13 cellular contexts compared by ENCODE assay signal in the genomic region with DNA sequence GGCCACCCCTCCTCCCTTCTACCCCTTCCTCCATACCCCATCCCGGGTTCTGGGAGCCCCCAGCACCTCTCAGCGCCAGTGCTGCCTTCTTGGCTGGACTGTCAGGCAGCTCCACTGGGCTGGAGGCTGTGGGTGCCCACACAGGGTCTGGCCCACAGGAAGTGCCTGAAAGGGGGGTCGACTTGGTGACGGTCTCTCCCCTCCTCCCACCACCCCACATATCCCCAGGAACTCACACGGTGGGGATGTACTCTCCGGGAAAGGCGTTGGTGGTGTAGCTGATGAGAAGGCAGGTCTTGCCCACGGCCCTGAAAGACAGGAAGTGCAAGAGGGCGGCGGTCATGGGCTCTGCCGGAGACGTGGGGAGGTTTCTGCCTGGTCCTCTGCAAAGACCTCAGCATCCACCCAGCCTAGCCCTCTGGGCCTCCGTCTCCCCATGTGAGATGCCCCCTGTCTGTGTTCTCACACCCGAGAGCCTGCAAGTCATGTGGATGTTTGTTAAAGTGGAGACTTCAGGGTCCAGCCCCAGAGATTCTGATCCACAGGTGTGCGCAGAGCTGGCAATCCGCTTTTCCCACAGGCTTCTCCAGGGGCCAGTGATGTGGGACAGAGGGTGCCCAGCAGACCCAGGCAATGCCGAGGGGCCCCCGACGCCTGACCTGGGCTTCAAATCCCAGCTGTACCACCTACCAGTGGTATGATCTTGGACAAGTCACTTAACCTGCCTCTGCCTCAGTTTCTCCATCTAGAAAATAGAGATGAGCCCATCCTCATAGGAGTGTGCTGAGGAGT. TPM values are rescaled to one million over a fixed set of nuclear protein-coding genes. Genes with fewer than 3 reads are reported as not detected.
DNase-seq lines count a peak whose midpoint lies in the region; ATAC-seq and TF ChIP-seq lines count a peak whose summit lies in the region.
"Had no signal": no experiment of that assay in that cellular context is flagged by ENCODE, and none has a peak within 500 bp of the region (broad histone marks: within the 10 kb centered on the region; RNA-seq: fewer than 3 reads in every experiment).

No MANE protein-coding gene starts in this region.

- H2AFZ ChIP-seq in ACC112 (ENCODE audit: low read length, unreplicated experiment), result no peak overlapping the region
- H2AFZ ChIP-seq: hepatocyte had no signal

- ATAC-seq in right lobe of liver (peak in 1 of 4 donors; percentile 9), GM21825 (IDR thresholded peaks at IDR 0.05; ENCODE audit: unreplicated experiment) (no peak)

- intact Hi-C loops in right lobe of liver (cut with DNase I), result no loop called here
- intact Hi-C loops in Calu3 (cut with micrococcal nuclease; ENCODE audit: unreplicated experiment), result no loop called here
- intact Hi-C loops in dorsolateral prefrontal cortex (cut with DNase I), result no loop called here

- DNase-seq in activated CD8-positive, alpha-beta memory T cell treated with anti-CD3 and anti-CD28 coated beads, Interleukin-2, amount 50 U/mL, for 48 hours, result peak; percentile 80
- DNase-seq in right lobe of liver, result peak in 2 of 3 donors; percentile 36 to 52
- DNase-seq in Calu3, result no peak
- DNase-seq in dorsolateral prefrontal cortex, result no peak
- DNase-seq in NCI-H69 (lab: John Stamatoyannopoulos, UW), result no peak
- DNase-seq: NCI-H1048 had no signal

- H3K4me3 Mint-ChIP-seq in Calu3 (ENCODE audit: low read depth, unreplicated experiment), result no peak overlapping the region

- H3K27me3 ChIP-seq in ACC112 (ENCODE audit: insufficient read depth, low read length), result no peaks in the 10 kb centered on the region
- H3K27me3 ChIP-seq in right lobe of liver, result no peaks in the 10 kb centered on the region
- peaks cover 0 to 24% (median 0%) of the 10 kb centered on the region in 45 donors for H3K27me3 ChIP-seq in dorsolateral prefrontal cortex
- H3K27me3 ChIP-seq: breast epithelium, hepatocyte, pancreas had no signal

- no peaks in the 10 kb centered on the region for H3K9me3 ChIP-seq in right lobe of liver
- H3K9me3 ChIP-seq: breast epithelium, pancreas had no signal

- H3K4me1 ChIP-seq in ACC112 (ENCODE audit: control insufficient read depth, insufficient read depth, low read length, unreplicated experiment) (peaks cover 22% of the 10 kb centered on the region), right lobe of liver (no peaks in the 10 kb centered on the region)
- H3K4me1 ChIP-seq: breast epithelium, pancreas had no signal

- H3K27ac ChIP-seq in ACC112 (ENCODE audit: low read depth, low read length), result peak overlapping the region; percentile 29; the same call in 1 of the 2 replicates
- peak overlapping the region in 2 of 3 donors; percentile 40 to 43 for H3K27ac ChIP-seq in right lobe of liver
- H3K27ac ChIP-seq in dorsolateral prefrontal cortex, result peak overlapping the region in 1 of 59 donors; percentile 22
- H3K27ac ChIP-seq: breast epithelium, C4-2B, hepatocyte, pancreas had no signal

- H3K36me3 Mint-ChIP-seq in Calu3 (ENCODE audit: insufficient read depth, unreplicated experiment), result peaks cover 11% of the 10 kb centered on the region

- H3K4me3 ChIP-seq in ACC112 (ENCODE audit: low read depth, low read length) (0 out of 2 replicates have a peak overlapping the region, but pooled peaks have one; percentile 6), right lobe of liver (peak overlapping the region in 1 of 3 donors; percentile 13), dorsolateral prefrontal cortex (no peak overlapping the region)
- H3K4me3 ChIP-seq: breast epithelium, hepatocyte had no signal

- H3K27me3 Mint-ChIP-seq in Calu3 (ENCODE audit: unreplicated experiment), result no peaks in the 10 kb centered on the region

- TF ChIP-seq POLR2A in GM19193 (IDR thresholded peaks at IDR 0.05; ENCODE audit: extremely low read depth, insufficient read depth, insufficient read length) (peak; percentile 25), right lobe of liver (IDR thresholded peaks at IDR 0.05) (no peak)

- peaks cover 24% of the 10 kb centered on the region for H3K79me2 ChIP-seq in ACC112 (ENCODE audit: control insufficient read depth, insufficient read depth, low read length, unreplicated experiment)
- H3K79me2 ChIP-seq: hepatocyte had no signal

- H3K36me3 ChIP-seq in ACC112 (ENCODE audit: insufficient read depth, low read length) (no peaks in the 10 kb centered on the region), right lobe of liver (no peaks in the 10 kb centered on the region)
- H3K36me3 ChIP-seq: breast epithelium, pancreas had no signal

- H3K9me3 Mint-ChIP-seq in Calu3 (ENCODE audit: low read depth, unreplicated experiment), result no peaks in the 10 kb centered on the region

- no TSS peak for BruUV-seq in Calu3 (replicated peaks; lab: Mats Ljungman, UMichigan)

- H3K27ac Mint-ChIP-seq in Calu3 (ENCODE audit: unreplicated experiment), result no peak overlapping the region

- CTCF ChIA-PET in Calu3 (lab: Charles Lee), result no interaction called here

- H3K4me1 Mint-ChIP-seq in Calu3 (ENCODE audit: low read depth, unreplicated experiment), result peaks cover 9% of the 10 kb centered on the region

- TF ChIP-seq CTCF in right lobe of liver (IDR thresholded peaks at IDR 0.05), result no peak
- no peak for TF ChIP-seq CTCF in Calu3 (IDR thresholded peaks at IDR 0.05; ENCODE audit: unreplicated experiment)
- TF ChIP-seq CTCF in dorsolateral prefrontal cortex (IDR thresholded peaks at IDR 0.05 in 54 of 56, conservative IDR thresholded peaks at IDR 0.05 in 2 of 56; ENCODE audit: low read depth in 1 of 56, partially characterized antibody in 56 of 56), result no peak

- 33% methylated on average over 10 of the region's 19 CpGs for WGBS in right lobe of liver (ENCODE audit: insufficient coverage, low coverage, low lambda C conversion rate, missing lambda C conversion rate)

RNA-seq across cellular contexts. Expression of a gene that starts 2.5 kb away (rescaled TPM):
- total RNA-seq in right lobe of liver (10 to 100 TPM in 1 of 6 experiments, 1 to 10 TPM in 5; 3.4 to 12.9 (median 6.5) TPM), Calu3 (2022) (21.0 and 24.0 TPM in 2 replicates), dorsolateral prefrontal cortex (10 to 100 TPM in 7 of 120 experiments, 1 to 10 TPM in 113; 1.2 to 18.5 (median 4.7) TPM)

RNA-seq across cellular contexts. Expression of a gene that starts 29.3 kb away (rescaled TPM):
- not detected for total RNA-seq in right lobe of liver
- not detected in 2 replicates for total RNA-seq in Calu3 (2022)
- total RNA-seq in dorsolateral prefrontal cortex, result 10 to 100 TPM in 104 of 120 experiments, 1 to 10 TPM in 16; 2.8 to 26.3 (median 13.6) TPM
- total RNA-seq: breast epithelium had no signal

RNA-seq across cellular contexts. Expression of a gene that starts 40.8 kb away (rescaled TPM):
- total RNA-seq in right lobe of liver, result 10 to 100 TPM in 1 of 6 experiments, 1 to 10 TPM in 5; 2.9 to 12.8 (median 4.0) TPM
- total RNA-seq in Calu3 (2022), result 0.38 and 0.59 TPM in 2 replicates
- total RNA-seq in dorsolateral prefrontal cortex, result 10 to 100 TPM in 38 of 120 experiments, 1 to 10 TPM in 82; 1.1 to 29.9 (median 8.1) TPM

RNA-seq across cellular contexts. Expression of a gene that starts 53.5 kb away (rescaled TPM):
- total RNA-seq in right lobe of liver, result 10 to 100 TPM in 2 of 6 experiments, 1 to 10 TPM in 4; 3.3 to 12.6 (median 6.3) TPM
- 6.2 and 7.5 TPM in 2 replicates for total RNA-seq in Calu3 (2022)
- 10 to 100 TPM in 15 of 120 experiments, 1 to 10 TPM in 105; 2.4 to 17.3 (median 5.8) TPM for total RNA-seq in dorsolateral prefrontal cortex

Comparison
In these comparisons a context has a peak if more than half of its experiments do, and no peak if none do; other contexts are left out.
1. DNase-seq: peak in activated CD8-positive, alpha-beta memory T cell treated with anti-CD3 and anti-CD28 coated beads, Interleukin-2, amount 50 U/mL, for 48 hours (single experiment) and right lobe of liver (2 of 3); none in Calu3 (single experiment), dorsolateral prefrontal cortex (0 of 10) and NCI-H69 (single experiment).